ENCODE assay signal across 8 cellular contexts in the genomic region with DNA sequence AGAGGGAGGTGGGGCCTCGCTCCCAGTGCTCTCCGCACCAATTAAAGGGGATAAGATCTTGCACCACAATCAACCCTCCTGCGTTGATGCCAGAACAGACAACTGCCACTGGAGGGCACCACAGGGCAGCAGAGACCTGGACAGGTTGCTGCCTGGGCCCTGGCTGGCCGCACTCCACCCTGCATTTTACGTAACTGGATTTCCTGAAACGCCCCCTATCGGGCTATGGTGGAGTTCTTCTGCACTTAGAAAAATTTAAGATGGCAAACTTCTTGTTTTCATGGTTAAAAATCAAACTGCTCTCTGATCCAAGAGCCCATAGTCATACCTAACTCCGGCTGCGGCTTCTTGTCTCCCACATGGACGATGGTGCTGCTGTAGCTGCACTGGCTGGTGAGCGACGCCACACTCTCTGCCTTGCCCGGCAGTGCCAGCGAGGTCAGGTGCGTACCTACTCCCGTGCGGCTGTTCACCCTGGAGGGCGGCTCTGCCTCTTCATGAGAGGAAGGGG. TPM values are rescaled to one million over a fixed set of nuclear protein-coding genes. Genes with fewer than 3 reads are reported as not detected.
DNase-seq lines count a peak whose midpoint lies in the region; ATAC-seq and TF ChIP-seq lines count a peak whose summit lies in the region.

No MANE protein-coding gene starts in this region.

- no peak overlapping the region for H3K9ac ChIP-seq in fibroblast of lung (ENCODE audit: insufficient read depth, low read length)

- H3K4me2 ChIP-seq in fibroblast of lung (ENCODE audit: extremely low read depth, insufficient read depth, low read length) (no peak overlapping the region), osteoblast (ENCODE audit: insufficient read depth, low read length) (no peak overlapping the region)

- no peak overlapping the region for H2AFZ ChIP-seq in fibroblast of lung (ENCODE audit: low read length)
- H2AFZ ChIP-seq in osteoblast (ENCODE audit: low read length), result no peak overlapping the region

- peak; percentile 90 for TF ChIP-seq CTCF in LNCaP clone FGC (IDR thresholded peaks at IDR 0.05; ENCODE audit: control insufficient read depth, extremely low read depth, insufficient read depth)
- TF ChIP-seq CTCF in Peyer's patch (IDR thresholded peaks at IDR 0.05), result peak; percentile 13 to 99 (median 86)
- TF ChIP-seq CTCF in fibroblast of lung (conservative IDR thresholded peaks at IDR 0.05 in 1 of 2, IDR thresholded peaks at IDR 0.05 in 1 of 2; ENCODE audit: low read depth in 1 of 2, low read length in 2 of 2), result peak; percentile 56 to 68
- peak; percentile 77 for TF ChIP-seq CTCF in osteoblast (IDR thresholded peaks at IDR 0.05; ENCODE audit: extremely low read depth, low read depth, low read length)
- peak; percentile 80 for TF ChIP-seq CTCF in upper lobe of right lung (IDR thresholded peaks at IDR 0.05)

- H3K4me1 ChIP-seq in Peyer's patch, result no peaks in the 10 kb centered on the region
- H3K4me1 ChIP-seq in fibroblast of lung (ENCODE audit: control insufficient read depth, extremely low read depth, insufficient read depth, low read length), result no peaks in the 10 kb centered on the region
- no peaks in the 10 kb centered on the region for H3K4me1 ChIP-seq in osteoblast (ENCODE audit: insufficient read depth, low read length)
- H3K4me1 ChIP-seq in upper lobe of right lung, result peaks cover 4% of the 10 kb centered on the region

- TF ChIP-seq POLR2A in Peyer's patch (IDR thresholded peaks at IDR 0.05), result no peak

- DNase-seq in GDM1 (lab: John Stamatoyannopoulos, UW), result peak; percentile 12
- DNase-seq in LNCaP clone FGC (ENCODE audit: low read depth), result peak; percentile 87
- DNase-seq in Peyer's patch, result peak; percentile 71 to 92 (median 85)
- DNase-seq in activated T-cell treated with anti-CD3 and anti-CD28 coated beads for 4 hours, result peak; percentile 44
- peak; percentile 66 to 74 for DNase-seq in fibroblast of lung (ENCODE audit: low read depth in 2 of 2)
- peak; percentile 96 for DNase-seq in osteoblast (ENCODE audit: insufficient read length, low spot score, missing footprints)
- peak; percentile 92 for DNase-seq in upper lobe of right lung

- H3K9me3 ChIP-seq in Peyer's patch, result no peaks in the 10 kb centered on the region
- H3K9me3 ChIP-seq in fibroblast of lung (ENCODE audit: control insufficient read depth, insufficient read depth, low read depth, low read length), result no peaks in the 10 kb centered on the region
- H3K9me3 ChIP-seq in osteoblast (ENCODE audit: low read depth, low read length), result no peaks in the 10 kb centered on the region
- H3K9me3 ChIP-seq in upper lobe of right lung, result no peaks in the 10 kb centered on the region

- H4K20me1 ChIP-seq in fibroblast of lung (ENCODE audit: control insufficient read depth, extremely low read depth, insufficient read depth, low read length), result no peaks in the 10 kb centered on the region
- H4K20me1 ChIP-seq in osteoblast (ENCODE audit: insufficient read depth, low read length), result no peaks in the 10 kb centered on the region

- H3K36me3 ChIP-seq in Peyer's patch, result peaks cover 0 to 95% (median 0%) of the 10 kb centered on the region in 3 donors
- peaks cover 8% of the 10 kb centered on the region for H3K36me3 ChIP-seq in fibroblast of lung (ENCODE audit: control insufficient read depth, insufficient read depth, low read length)
- H3K36me3 ChIP-seq in osteoblast (ENCODE audit: insufficient read depth, low read length), result peaks cover 23% of the 10 kb centered on the region
- peaks cover 79% of the 10 kb centered on the region for H3K36me3 ChIP-seq in upper lobe of right lung

- H3K27me3 ChIP-seq in Peyer's patch (no peaks in the 10 kb centered on the region), fibroblast of lung (ENCODE audit: control insufficient read depth, insufficient read depth, low read length) (no peaks in the 10 kb centered on the region), osteoblast (ENCODE audit: insufficient read depth, low read length) (no peaks in the 10 kb centered on the region), upper lobe of right lung (no peaks in the 10 kb centered on the region)

- no peak overlapping the region for H3K4me3 ChIP-seq in LNCaP clone FGC (ENCODE audit: low read depth, low read length)
- H3K4me3 ChIP-seq in Peyer's patch, result no peak overlapping the region
- no peak overlapping the region for H3K4me3 ChIP-seq in fibroblast of lung (replicated peaks in 1 of 4; ENCODE audit: control extremely low read depth in 1 of 4, insufficient read depth in 1 of 4, low read depth in 3 of 4, low read length in 4 of 4)
- no peak overlapping the region for H3K4me3 ChIP-seq in osteoblast (ENCODE audit: insufficient read depth, low read length)
- no peak overlapping the region for H3K4me3 ChIP-seq in upper lobe of right lung

- ATAC-seq in upper lobe of right lung (peak; percentile 95), HG03135 (IDR thresholded peaks at IDR 0.05; ENCODE audit: unreplicated experiment) (no peak)

- H3K27ac ChIP-seq in Peyer's patch (no peak overlapping the region), fibroblast of lung (ENCODE audit: insufficient read depth, low read length) (no peak overlapping the region), osteoblast (ENCODE audit: low read depth, low read length) (no peak overlapping the region), upper lobe of right lung (no peak overlapping the region)

- no peaks in the 10 kb centered on the region for H3K79me2 ChIP-seq in fibroblast of lung (ENCODE audit: control insufficient read depth, insufficient read depth, low read length)
- no peaks in the 10 kb centered on the region for H3K79me2 ChIP-seq in osteoblast (ENCODE audit: insufficient read depth, low read length)

- intact Hi-C loops in upper lobe of right lung (cut with DNase I), result no loop called here

RNA-seq across cellular contexts. Expression of gene HES6, which starts 16.8 kb away (rescaled TPM):
- total RNA-seq in Peyer's patch (100 to 1,000 TPM in 1 of 4 donors, 10 to 100 TPM in 3; 26.6 to 128 (median 51.1) TPM), fibroblast of lung (3.6 and 4.1 TPM in 2 replicates), osteoblast (1.8 and 4.0 TPM in 2 replicates), upper lobe of right lung (7.3 TPM)
- 0.82 and 0.91 TPM in 2 replicates for polyA plus RNA-seq in fibroblast of lung
- 1.9 TPM in 2 replicates for polyA plus RNA-seq in fibroblast of lung (2012)
- polyA minus RNA-seq in fibroblast of lung (ENCODE audit: low replicate concordance), result 0.63 TPM in 1 of 2 replicates, not detected in the other

RNA-seq across cellular contexts. Expression of gene PER2, which starts 31.8 kb away (rescaled TPM):
- total RNA-seq in Peyer's patch, result 10 to 100 TPM; 15.6 to 65.2 (median 38.2) TPM
- total RNA-seq in fibroblast of lung, result 2.1 and 4.6 TPM in 2 replicates
- polyA plus RNA-seq in fibroblast of lung, result 1.9 and 2.6 TPM in 2 replicates
- polyA plus RNA-seq in fibroblast of lung (2012), result 1.7 and 2.4 TPM in 2 replicates
- polyA minus RNA-seq in fibroblast of lung (ENCODE audit: low replicate concordance), result 3.8 and 17.2 TPM in 2 replicates
- 7.4 and 9.4 TPM in 2 replicates for total RNA-seq in osteoblast
- 22.7 TPM for total RNA-seq in upper lobe of right lung

RNA-seq across cellular contexts. Expression of gene ILKAP, which starts 53.2 kb away (rescaled TPM):
- total RNA-seq in Peyer's patch (10 to 100 TPM; 35.7 to 52.4 (median 43.8) TPM), fibroblast of lung (24.9 and 27.9 TPM in 2 replicates), osteoblast (24.2 and 24.5 TPM in 2 replicates), upper lobe of right lung (47.2 TPM)
- 31.3 and 34.6 TPM in 2 replicates for polyA plus RNA-seq in fibroblast of lung
- polyA plus RNA-seq in fibroblast of lung (2012), result 22.2 and 32.0 TPM in 2 replicates
- polyA minus RNA-seq in fibroblast of lung (ENCODE audit: low replicate concordance), result 2.5 and 15.7 TPM in 2 replicates

Comparison
In these comparisons a context has a peak if more than half of its experiments do, and no peak if none do; other contexts are left out.
1. DNase-seq: peak in every context shown above with its lines; median percentile 96 in osteoblast; 92 in upper lobe of right lung; 87 in LNCaP clone FGC; 85 in Peyer's patch; 70 in fibroblast of lung; 44 in activated T-cell treated with anti-CD3 and anti-CD28 coated beads for 4 hours; 12 in GDM1.